Comparison of ENCODE assay signal across 15 cellular contexts in the genomic region with DNA sequence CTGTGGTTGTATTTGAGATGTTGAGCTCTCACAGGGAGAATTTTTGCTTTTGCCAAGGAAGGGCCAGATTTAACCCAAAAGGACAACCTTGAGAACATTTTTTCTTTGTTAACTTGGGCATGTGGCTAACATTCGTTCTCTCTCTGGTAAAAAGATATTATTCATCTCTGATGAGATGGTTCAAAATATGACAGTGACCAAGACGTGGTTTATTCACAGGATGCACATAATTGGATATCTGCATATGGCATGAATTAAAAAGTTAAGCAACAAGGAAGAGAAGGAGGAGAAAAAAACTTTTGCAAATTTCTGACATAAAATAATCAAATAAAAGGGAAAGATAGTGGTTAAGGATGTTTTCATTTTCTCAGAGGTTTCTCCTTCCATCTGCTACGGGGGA. TPM values are rescaled to one million over a fixed set of nuclear protein-coding genes. Genes with fewer than 3 reads are reported as not detected.
DNase-seq lines count a peak whose midpoint lies in the region; ATAC-seq, FAIRE-seq and TF ChIP-seq lines count a peak whose summit lies in the region.
"Had no signal": no experiment of that assay in that cellular context is flagged by ENCODE, and none has a peak within 500 bp of the region (broad histone marks: within the 10 kb centered on the region; RNA-seq: fewer than 3 reads in every experiment).

No MANE protein-coding gene starts in this region.

- dilution Hi-C loops in endothelial cell of umbilical vein (cut with MboI; ENCODE audit: extremely low pct_ligation_motif_present, low sequenced_read_pairs) = loop anchor here (25.0 kb wide), 1 partner anchor 368 kb away; no protein-coding TSS in a partner anchor

- peak overlapping the region; percentile 29 for H3K4me2 ChIP-seq in endothelial cell of umbilical vein (ENCODE audit: insufficient read depth, low read length)

- CTCF ChIA-PET in Calu3 (lab: Charles Lee) = no interaction called here
- CTCF ChIA-PET in Panc1 (lab: Charles Lee) = no interaction called here
- CTCF ChIA-PET in endothelial cell of umbilical vein (lab: Charles Lee) = interaction anchor here (2.1 kb wide), 1 partner anchor 10 kb away, joined by 18 read pairs; no protein-coding TSS in a partner anchor

- no peak for TF ChIP-seq CTCF in Calu3 (IDR thresholded peaks at IDR 0.05; ENCODE audit: unreplicated experiment)
- no peak for TF ChIP-seq CTCF in Panc1 (IDR thresholded peaks at IDR 0.05)
- TF ChIP-seq CTCF in endothelial cell of umbilical vein (IDR thresholded peaks at IDR 0.05; ENCODE audit: extremely low read depth in 1 of 2, insufficient read depth in 1 of 2, low read depth in 1 of 2, low read length in 2 of 2) = no peak
- TF ChIP-seq CTCF in osteocyte (IDR thresholded peaks at IDR 0.05) = no peak

- no peak for FAIRE-seq in endothelial cell of umbilical vein (lab: Jason Lieb, UNC)
- FAIRE-seq: D721Med had no signal

- H3K27ac Mint-ChIP-seq in Calu3 (ENCODE audit: unreplicated experiment) = peak overlapping the region; percentile 48
- peak overlapping the region; percentile 93 for H3K27ac Mint-ChIP-seq in osteocyte (ENCODE audit: unreplicated experiment)
- H3K27ac Mint-ChIP-seq: CD4-positive, alpha-beta memory T cell had no signal

- H3K36me3 Mint-ChIP-seq in Calu3 (ENCODE audit: insufficient read depth, unreplicated experiment) = peaks cover 27% of the 10 kb centered on the region
- peaks cover 25% of the 10 kb centered on the region for H3K36me3 Mint-ChIP-seq in osteocyte (ENCODE audit: unreplicated experiment)
- H3K36me3 Mint-ChIP-seq: CD4-positive, alpha-beta memory T cell had no signal

- in situ Hi-C loops in Panc1 (cut with HindIII; ENCODE audit: low pct_unique_long_range_greater_than_20kb, low sequenced_read_pairs) = loop anchor here (25.0 kb wide), 1 partner anchor 368 kb away; no protein-coding TSS in a partner anchor

- H3K36me3 ChIP-seq in Panc1 (ENCODE audit: control insufficient read depth, insufficient read depth, low read length) = peaks cover 6% of the 10 kb centered on the region
- no peaks in the 10 kb centered on the region for H3K36me3 ChIP-seq in endothelial cell of umbilical vein (ENCODE audit: control insufficient read depth in 2 of 2, extremely low read depth in 1 of 2, insufficient read depth in 2 of 2, low read length in 2 of 2)
- H3K36me3 ChIP-seq: BE2C had no signal

- H3K27me3 Mint-ChIP-seq in Calu3 (ENCODE audit: unreplicated experiment) = no peaks in the 10 kb centered on the region
- H3K27me3 Mint-ChIP-seq in osteocyte (ENCODE audit: unreplicated experiment) = no peaks in the 10 kb centered on the region

- H3K9me3 Mint-ChIP-seq in Calu3 (ENCODE audit: low read depth, unreplicated experiment) = no peaks in the 10 kb centered on the region
- no peaks in the 10 kb centered on the region for H3K9me3 Mint-ChIP-seq in osteocyte (ENCODE audit: unreplicated experiment)
- H3K9me3 Mint-ChIP-seq: CD4-positive, alpha-beta memory T cell had no signal

- H3K4me1 ChIP-seq in Panc1 (ENCODE audit: control insufficient read depth, insufficient read depth, low read length) (peaks cover 36% of the 10 kb centered on the region), endothelial cell of umbilical vein (ENCODE audit: control insufficient read depth, extremely low read depth, insufficient read depth, low read length) (peaks cover 88% of the 10 kb centered on the region)
- H3K4me1 ChIP-seq: BE2C had no signal

- TF ChIP-seq POLR2A in endothelial cell of umbilical vein (IDR thresholded peaks at IDR 0.05; ENCODE audit: low read depth, low read length) = no peak

- POLR2A ChIA-PET in Panc1 (lab: Charles Lee) = no interaction called here
- POLR2A ChIA-PET in endothelial cell of umbilical vein (lab: Charles Lee) = interaction anchor here (1.0 to 2.4 kb wide), 2 partner anchors 10 to 264 kb away, joined by 3 to 10 read pairs; no protein-coding TSS in a partner anchor

- no peaks in the 10 kb centered on the region for H3K27me3 ChIP-seq in Panc1 (ENCODE audit: control insufficient read depth, insufficient read depth, low read length)
- H3K27me3 ChIP-seq in endothelial cell of umbilical vein (ENCODE audit: control insufficient read depth in 2 of 2, insufficient read depth in 2 of 2, low read length in 2 of 2) = no peaks in the 10 kb centered on the region
- H3K27me3 ChIP-seq: BE2C had no signal

- H4K20me1 ChIP-seq in endothelial cell of umbilical vein (replicated peaks; ENCODE audit: control insufficient read depth, extremely low read depth, insufficient read depth, low read length) = no peaks in the 10 kb centered on the region

- intact Hi-C loops in Calu3 (cut with micrococcal nuclease; ENCODE audit: unreplicated experiment) = no loop called here
- intact Hi-C loops in Panc1 (cut with micrococcal nuclease; ENCODE audit: unreplicated experiment) = no loop called here
- intact Hi-C loops in endothelial cell of umbilical vein (cut with micrococcal nuclease) = no loop called here

- no peak overlapping the region for H2AFZ ChIP-seq in endothelial cell of umbilical vein (ENCODE audit: low read depth, low read length)

- H3K4me3 ChIP-seq in Panc1 (ENCODE audit: low read depth in 2 of 2, low read length in 2 of 2) = no peak overlapping the region
- no peak overlapping the region for H3K4me3 ChIP-seq in endothelial cell of umbilical vein (replicated peaks in 1 of 3; ENCODE audit: insufficient read depth in 1 of 3, low read depth in 1 of 3, low read length in 3 of 3)
- H3K4me3 ChIP-seq: SK-N-MC had no signal

- H3K79me2 ChIP-seq in endothelial cell of umbilical vein (ENCODE audit: control insufficient read depth, insufficient read depth, low read length) = peaks cover 21% of the 10 kb centered on the region

- no peaks in the 10 kb centered on the region for H3K9me1 ChIP-seq in endothelial cell of umbilical vein (replicated peaks; ENCODE audit: control insufficient read depth, extremely low read depth, insufficient read depth, low read length)

- H3K9me3 ChIP-seq in Panc1 (ENCODE audit: control insufficient read depth, insufficient read depth, low read depth, low read length) (no peaks in the 10 kb centered on the region), endothelial cell of umbilical vein (replicated peaks; ENCODE audit: control insufficient read depth, insufficient read depth, low read length) (no peaks in the 10 kb centered on the region)
- H3K9me3 ChIP-seq: BE2C had no signal

- H3K4me1 Mint-ChIP-seq in Calu3 (ENCODE audit: low read depth, unreplicated experiment) (peaks cover 48% of the 10 kb centered on the region), osteocyte (ENCODE audit: unreplicated experiment) (peaks cover 78% of the 10 kb centered on the region)

- H3K4me3 Mint-ChIP-seq in Calu3 (ENCODE audit: low read depth, unreplicated experiment) = no peak overlapping the region
- no peak overlapping the region for H3K4me3 Mint-ChIP-seq in osteocyte (ENCODE audit: unreplicated experiment)
- H3K4me3 Mint-ChIP-seq: CD4-positive, alpha-beta memory T cell had no signal

- peak overlapping the region; percentile 95 for H3K9ac ChIP-seq in endothelial cell of umbilical vein (replicated peaks; ENCODE audit: extremely low read depth, insufficient read depth, low read length)

- BruUV-seq in Calu3 (replicated peaks; lab: Mats Ljungman, UMichigan) (no TSS peak), Panc1 (replicated peaks; lab: Mats Ljungman, UMichigan) (no TSS peak), endothelial cell of umbilical vein (replicated peaks; lab: Mats Ljungman, UMichigan) (no TSS peak)

- DNase-seq in Calu3 (no peak), Panc1 (ENCODE audit: low read depth, low spot score) (no peak), endothelial cell of umbilical vein (ENCODE audit: low read depth, low spot score) (no peak), osteocyte (ENCODE audit: extremely low spot score, unreplicated experiment) (no peak), AML-193 (lab: John Stamatoyannopoulos, UW) (no peak), NCI-H2081 (lab: John Stamatoyannopoulos, UW) (no peak)
- DNase-seq: BE2C; CD4-positive, alpha-beta memory T cell; DND-41; KG1; NCI-H1048; NCI-H1694 had no signal

- ATAC-seq in Panc1 (no peak), HG02840 (IDR thresholded peaks at IDR 0.05; ENCODE audit: low FRiP score, unreplicated experiment) (no peak)

- peak overlapping the region; percentile 13; the same call in 1 of the 2 replicates for H3K27ac ChIP-seq in Panc1 (ENCODE audit: low read length)
- H3K27ac ChIP-seq in endothelial cell of umbilical vein (ENCODE audit: insufficient read depth, low read depth, low read length) = peak overlapping the region; percentile 100
- H3K27ac ChIP-seq: SK-N-MC had no signal

TF ChIP-seq in endothelial cell of umbilical vein, 7 proteins besides CTCF, POLR2A, EP300 and RAD21:
- TF ChIP-seq GATA2 (IDR thresholded peaks at IDR 0.05; ENCODE audit: insufficient read depth, insufficient read length, low read depth, low read length) = no peak
- TF ChIP-seq POLR2AphosphoS5 (IDR thresholded peaks at IDR 0.05; ENCODE audit: insufficient read depth, low read depth, low read length) = no peak
- TF ChIP-seq EZH2 (IDR thresholded peaks at IDR 0.05; ENCODE audit: borderline replicate concordance, low read depth, low read length, severe bottlenecking) = no peak
- no peak for TF ChIP-seq MYC (IDR thresholded peaks at IDR 0.05; ENCODE audit: low read depth, low read length)
- no peak for TF ChIP-seq JUN (IDR thresholded peaks at IDR 0.05; ENCODE audit: borderline replicate concordance, insufficient read depth, insufficient read length, low read depth)
- TF ChIP-seq FOS (IDR thresholded peaks at IDR 0.05; ENCODE audit: borderline replicate concordance, insufficient read depth, low read length) = no peak
- TF ChIP-seq, protein P1, sequence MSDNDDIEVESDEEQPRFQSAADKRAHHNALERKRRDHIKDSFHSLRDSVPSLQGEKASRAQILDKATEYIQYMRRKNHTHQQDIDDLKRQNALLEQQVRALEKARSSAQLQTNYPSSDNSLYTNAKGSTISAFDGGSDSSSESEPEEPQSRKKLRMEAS (IDR thresholded peaks at IDR 0.05; ENCODE audit: insufficient read depth, insufficient read length) = no peak
TF ChIP-seq in endothelial cell of umbilical vein: peak in this region for 0.

RNA-seq across cellular contexts. Expression of a gene that starts 43.1 kb away (rescaled TPM):
- total RNA-seq in Calu3 (2022) (57.7 and 59.1 TPM in 2 replicates), Panc1 (2021; ENCODE audit: unreplicated experiment) (69.9 TPM), endothelial cell of umbilical vein (74.5 and 78.6 TPM in 2 replicates), osteocyte (27.9 and 29.0 TPM in 2 replicates)
- 32.8 TPM for polyA plus RNA-seq in Panc1 (2012; ENCODE audit: insufficient read length)
- 16.1 and 21.5 TPM in 2 replicates for polyA plus RNA-seq in endothelial cell of umbilical vein
- 19.8 and 20.6 TPM in 2 replicates for polyA plus RNA-seq in endothelial cell of umbilical vein (2011; cell fraction: cytosol; rRNA removed)
- 20.5 and 20.7 TPM in 2 replicates for polyA plus RNA-seq in endothelial cell of umbilical vein (2011; cell fraction: nucleus; rRNA removed)
- polyA plus RNA-seq in endothelial cell of umbilical vein (2012) = 34.1 and 55.5 TPM in 2 replicates
- polyA minus RNA-seq in endothelial cell of umbilical vein = 34.3 and 40.4 TPM in 2 replicates
- polyA minus RNA-seq in endothelial cell of umbilical vein (2011; cell fraction: cytosol; rRNA and poly(A)+ RNA removed) = 9.3 TPM
- 62.3 and 75.3 TPM in 2 replicates for polyA minus RNA-seq in endothelial cell of umbilical vein (2011; cell fraction: nucleus; rRNA and poly(A)+ RNA removed)
